ENCODE assay signal across 9 cellular contexts in genomic region chr3:51984269-51984647, GRCh38. TPM values are rescaled to one million over a fixed set of nuclear protein-coding genes. Genes with fewer than 3 reads are reported as not detected.
DNase-seq lines count a peak whose midpoint lies in the region; ATAC-seq, FAIRE-seq and TF ChIP-seq lines count a peak whose summit lies in the region.
"Had no signal": no experiment of that assay in that cellular context is flagged by ENCODE, and none has a peak within 500 bp of the region (broad histone marks: within the 10 kb centered on the region; RNA-seq: fewer than 3 reads in every experiment).

No MANE protein-coding gene starts in this region.

- H4K8ac ChIP-seq in H9 (replicated peaks; ENCODE audit: insufficient read length, low read depth, low read length), result no peak overlapping the region

- CTCF ChIA-PET in activated B cell treated with CpG ODN at 0.5 μM for 24 hours (lab: Charles Lee), result interaction anchor here (1.0 to 3.4 kb wide), 2 partner anchors 9 to 10 kb away, joined by 3 to 25 read pairs; partner anchors contain the start of genes ABHD14A and ABHD14B

- H2AK5ac ChIP-seq in H9 (ENCODE audit: insufficient read length, low read length), result no peak overlapping the region

- H3K27me3 ChIP-seq in H9 (ENCODE audit: insufficient read depth, low read length), result no peaks in the 10 kb centered on the region
- no peaks in the 10 kb centered on the region for H3K27me3 ChIP-seq in right cardiac atrium (ENCODE audit: control insufficient read depth, insufficient read depth)
- H3K27me3 ChIP-seq in small intestine (ENCODE audit: control insufficient read depth in 2 of 2, insufficient read depth in 2 of 2, low read length in 2 of 2), result no peaks in the 10 kb centered on the region

- no peaks in the 10 kb centered on the region for H3K9me3 ChIP-seq in H9 (ENCODE audit: control insufficient read depth, low read depth, low read length)
- no peaks in the 10 kb centered on the region for H3K9me3 ChIP-seq in right cardiac atrium (ENCODE audit: control insufficient read depth, low read length)
- H3K9me3 ChIP-seq in small intestine (ENCODE audit: control insufficient read depth, low read depth), result no peaks in the 10 kb centered on the region

- H3K27ac Mint-ChIP-seq in H9 (no peak overlapping the region), activated B cell treated with CpG ODN at 0.5 μM for 24 hours (no peak overlapping the region)

- H4K5ac ChIP-seq in H9 (ENCODE audit: insufficient read length, low read depth, low read length), result peak overlapping the region; percentile 36

- POLR2A ChIA-PET in activated B cell treated with CpG ODN at 0.5 μM for 24 hours (lab: Charles Lee), result interaction anchor here (1.1 to 5.7 kb wide), 4 partner anchors 8 to 241 kb away, joined by 3 to 58 read pairs (median 35); partner anchors contain the start of genes ABHD14A, ABHD14B, RPL29 and TLR9

- no peak overlapping the region for H2BK5ac ChIP-seq in H9 (ENCODE audit: insufficient read length, low read length)

- no peak for ATAC-seq in activated B cell treated with CpG ODN at 0.5 μM for 24 hours (ENCODE audit: low read depth)
- ATAC-seq in right cardiac atrium, result no peak
- ATAC-seq in GM19463 (IDR thresholded peaks at IDR 0.05; ENCODE audit: unreplicated experiment), result no peak
- ATAC-seq in GM19452 (IDR thresholded peaks at IDR 0.05; ENCODE audit: unreplicated experiment), result no peak

- H4K91ac ChIP-seq in H9 (ENCODE audit: insufficient read length, low read depth, low read length), result peak overlapping the region; percentile 47

- peaks cover 6% of the 10 kb centered on the region for H3K23me2 ChIP-seq in H9 (ENCODE audit: insufficient read length, low read depth, low read length, poor library complexity, severe bottlenecking)

- H2BK15ac ChIP-seq in H9 (ENCODE audit: low read depth, low read length), result no peak overlapping the region

- peaks cover 3% of the 10 kb centered on the region for H4K20me1 ChIP-seq in H9 (ENCODE audit: control insufficient read depth, insufficient read depth, insufficient read length)

- H3K14ac ChIP-seq in H9 (ENCODE audit: insufficient read depth, low read length), result no peak overlapping the region; the same call in 1 of the 2 replicates

- H3K56ac ChIP-seq in H9 (ENCODE audit: insufficient read length, low read depth, low read length), result no peak overlapping the region

- H3K4me3 Mint-ChIP-seq in H9, result peak overlapping the region; percentile 68 to 88; a peak in 4 of 5 replicates
- H3K4me3 Mint-ChIP-seq in activated B cell treated with CpG ODN at 0.5 μM for 24 hours, result peak overlapping the region; percentile 50

- no peak for FAIRE-seq in small intestine (lab: Jason Lieb, UNC)

- intact Hi-C loops in activated B cell treated with CpG ODN at 0.5 μM for 24 hours (cut with micrococcal nuclease) (loop anchor here (5.0 to 10.0 kb wide), 2 partner anchors 473 to 551 kb away; partner anchors contain the start of genes NISCH, NT5DC2 and UQCC5), right cardiac atrium (cut with DNase I) (no loop called here)

- peaks cover 0 to 2% of the 10 kb centered on the region in 2 experiments; a peak in 2 of 5 replicates for H3K9me3 Mint-ChIP-seq in H9
- H3K9me3 Mint-ChIP-seq in activated B cell treated with CpG ODN at 0.5 μM for 24 hours, result no peaks in the 10 kb centered on the region

- TF ChIP-seq CTCF in H9 (conservative IDR thresholded peaks at IDR 0.05) (no peak), activated B cell treated with CpG ODN at 0.5 μM for 24 hours (IDR thresholded peaks at IDR 0.05) (no peak), GM10266 (IDR thresholded peaks at IDR 0.05; ENCODE audit: control insufficient read depth, insufficient read depth, low read depth, missing control alignments) (no peak)

- H3K4me1 Mint-ChIP-seq in H9, result peaks cover 21 to 31% of the 10 kb centered on the region in 2 experiments
- H3K4me1 Mint-ChIP-seq in activated B cell treated with CpG ODN at 0.5 μM for 24 hours, result peaks cover 23% of the 10 kb centered on the region

- no peaks in the 10 kb centered on the region for H3K79me1 ChIP-seq in H9 (ENCODE audit: insufficient read depth, low read depth, low read length, poor library complexity, severe bottlenecking)

- H3K4me3 ChIP-seq in right cardiac atrium (ENCODE audit: low read length) (no peak overlapping the region), small intestine (ENCODE audit: low read depth in 1 of 2, low read length in 2 of 2) (peak overlapping the region in 1 of 2 donors; percentile 67)

- no peak overlapping the region for H3T11ph ChIP-seq in H9 (ENCODE audit: low read length)

- H3K4me2 ChIP-seq in H9 (ENCODE audit: insufficient read depth, insufficient read length, low read length), result peak overlapping the region; percentile 86

- H3K4me1 ChIP-seq in H9 (ENCODE audit: insufficient read depth, low read length) (peaks cover 3% of the 10 kb centered on the region; the same call in 1 of the 2 replicates), right cardiac atrium (ENCODE audit: control insufficient read depth, insufficient read depth, low read length) (peaks cover 3% of the 10 kb centered on the region), small intestine (ENCODE audit: control insufficient read depth in 2 of 2, insufficient read depth in 1 of 2, low read depth in 1 of 2, low read length in 1 of 2) (peaks cover 3 to 4% of the 10 kb centered on the region in 2 donors)

- H3K36me3 ChIP-seq in small intestine (ENCODE audit: control insufficient read depth in 2 of 2, insufficient read depth in 2 of 2, low read length in 2 of 2), result peaks cover 0 to 7% of the 10 kb centered on the region in 2 donors

- no peak overlapping the region for H3K9ac ChIP-seq in H9 (ENCODE audit: extremely low read depth, insufficient read length, low read length)

- DNase-seq in H9 (no peak), activated B cell treated with CpG ODN at 0.5 μM for 24 hours (no peak), right cardiac atrium (no peak), small intestine (no peak), SW 1271 (lab: John Stamatoyannopoulos, UW) (no peak), GM10266 (ENCODE audit: extremely low spot score) (no peak)
- DNase-seq: NCI-H2171 had no signal

- H2AFZ ChIP-seq in H9 (ENCODE audit: low read length), result no peak overlapping the region

- H3K23ac ChIP-seq in H9 (ENCODE audit: insufficient read length, low read depth, low read length), result no peak overlapping the region

- H3K36me3 Mint-ChIP-seq in H9 (ENCODE audit: insufficient read depth in 1 of 3, low read depth in 3 of 3) (peaks cover 0 to 3% (median 2%) of the 10 kb centered on the region in 3 experiments; a peak in 4 of 7 replicates), activated B cell treated with CpG ODN at 0.5 μM for 24 hours (ENCODE audit: low read depth) (no peaks in the 10 kb centered on the region)

- H3K4ac ChIP-seq in H9 (ENCODE audit: low read depth, low read length), result no peak overlapping the region

- H2BK20ac ChIP-seq in H9 (ENCODE audit: low read depth, low read length, poor library complexity, severe bottlenecking), result no peak overlapping the region

- no peak overlapping the region for H2BK120ac ChIP-seq in H9 (ENCODE audit: low read depth, low read length, poor library complexity, severe bottlenecking)

- H3K79me2 ChIP-seq in H9 (ENCODE audit: insufficient read depth, low read length), result no peaks in the 10 kb centered on the region

- H3K18ac ChIP-seq in H9 (ENCODE audit: insufficient read length, low read depth, low read length), result no peak overlapping the region

- no peak overlapping the region for H2BK12ac ChIP-seq in H9 (ENCODE audit: insufficient read length, low read depth, low read length)

- H3K27ac ChIP-seq in H9 (ENCODE audit: insufficient read length, low read depth, low read length) (no peak overlapping the region), right cardiac atrium (ENCODE audit: low read length) (peak overlapping the region; percentile 89), small intestine (ENCODE audit: low read depth in 1 of 2, low read length in 1 of 2) (peak overlapping the region; percentile 95 to 96)

- H3K27me3 Mint-ChIP-seq in H9 (ENCODE audit: low read depth), result no peaks in the 10 kb centered on the region
- H3K27me3 Mint-ChIP-seq in activated B cell treated with CpG ODN at 0.5 μM for 24 hours, result no peaks in the 10 kb centered on the region

RNA-seq across cellular contexts. Expression of gene ACY1, which starts 0.9 kb away (rescaled TPM):
- 62.6 and 63.6 TPM in 2 replicates for total RNA-seq in H9 (2021)
- 24.9 and 26.7 TPM in 2 replicates for total RNA-seq in activated B cell treated with CpG ODN at 0.5 μM for 24 hours
- total RNA-seq in right cardiac atrium, result 10 to 100 TPM; 18.4 to 27.2 (median 20.6) TPM
- 19.6 TPM for polyA plus RNA-seq in right cardiac atrium
- polyA plus RNA-seq in small intestine, result 1,000 to 10,000 TPM in 1 of 3 donors, 100 to 1,000 TPM in 2; 164 to 1,228 (median 877) TPM

RNA-seq across cellular contexts. Expression of gene ABHD14A, which starts 9.4 kb away (rescaled TPM):
- total RNA-seq in H9 (2021) (3.0 and 3.1 TPM in 2 replicates), activated B cell treated with CpG ODN at 0.5 μM for 24 hours (5.1 and 5.2 TPM in 2 replicates), right cardiac atrium (10 to 100 TPM; 19.9 to 25.9 (median 23.2) TPM)
- polyA plus RNA-seq in right cardiac atrium (43.3 TPM), small intestine (10 to 100 TPM in 1 of 3 donors, 1 to 10 TPM in 2; 4.6 to 17.6 (median 5.1) TPM)

RNA-seq across cellular contexts. Expression of gene ABHD14B, which starts 10.4 kb away (rescaled TPM):
- 7.4 and 8.4 TPM in 2 replicates for total RNA-seq in H9 (2021)
- 51.6 and 55.6 TPM in 2 replicates for total RNA-seq in activated B cell treated with CpG ODN at 0.5 μM for 24 hours
- total RNA-seq in right cardiac atrium, result 10 to 100 TPM; 14.8 to 23.3 (median 18.5) TPM
- polyA plus RNA-seq in right cardiac atrium, result 22.7 TPM
- polyA plus RNA-seq in small intestine, result 100 to 1,000 TPM in 2 of 3 donors, 10 to 100 TPM in 1; 71.3 to 164 (median 131) TPM

RNA-seq across cellular contexts. Expression of gene RPL29, which starts 11.4 kb away (rescaled TPM):
- total RNA-seq in H9 (2021) (1,592 and 1,656 TPM in 2 replicates), activated B cell treated with CpG ODN at 0.5 μM for 24 hours (1,884 and 2,140 TPM in 2 replicates), right cardiac atrium (100 to 1,000 TPM; 548 to 675 (median 643) TPM)
- polyA plus RNA-seq in right cardiac atrium (1,285 TPM), small intestine (1,000 to 10,000 TPM; 2,279 to 2,499 (median 2,299) TPM)

RNA-seq across cellular contexts. Expression of gene PCBP4, which starts 17.0 kb away (rescaled TPM):
- total RNA-seq in H9 (2021) (20.9 and 24.6 TPM in 2 replicates), activated B cell treated with CpG ODN at 0.5 μM for 24 hours (10.3 and 11.0 TPM in 2 replicates), right cardiac atrium (10 to 100 TPM; 62.2 to 81.7 (median 67.9) TPM)
- polyA plus RNA-seq in right cardiac atrium (88.1 TPM), small intestine (10 to 100 TPM; 24.0 to 60.8 (median 45.4) TPM)
